In the genomic region with DNA sequence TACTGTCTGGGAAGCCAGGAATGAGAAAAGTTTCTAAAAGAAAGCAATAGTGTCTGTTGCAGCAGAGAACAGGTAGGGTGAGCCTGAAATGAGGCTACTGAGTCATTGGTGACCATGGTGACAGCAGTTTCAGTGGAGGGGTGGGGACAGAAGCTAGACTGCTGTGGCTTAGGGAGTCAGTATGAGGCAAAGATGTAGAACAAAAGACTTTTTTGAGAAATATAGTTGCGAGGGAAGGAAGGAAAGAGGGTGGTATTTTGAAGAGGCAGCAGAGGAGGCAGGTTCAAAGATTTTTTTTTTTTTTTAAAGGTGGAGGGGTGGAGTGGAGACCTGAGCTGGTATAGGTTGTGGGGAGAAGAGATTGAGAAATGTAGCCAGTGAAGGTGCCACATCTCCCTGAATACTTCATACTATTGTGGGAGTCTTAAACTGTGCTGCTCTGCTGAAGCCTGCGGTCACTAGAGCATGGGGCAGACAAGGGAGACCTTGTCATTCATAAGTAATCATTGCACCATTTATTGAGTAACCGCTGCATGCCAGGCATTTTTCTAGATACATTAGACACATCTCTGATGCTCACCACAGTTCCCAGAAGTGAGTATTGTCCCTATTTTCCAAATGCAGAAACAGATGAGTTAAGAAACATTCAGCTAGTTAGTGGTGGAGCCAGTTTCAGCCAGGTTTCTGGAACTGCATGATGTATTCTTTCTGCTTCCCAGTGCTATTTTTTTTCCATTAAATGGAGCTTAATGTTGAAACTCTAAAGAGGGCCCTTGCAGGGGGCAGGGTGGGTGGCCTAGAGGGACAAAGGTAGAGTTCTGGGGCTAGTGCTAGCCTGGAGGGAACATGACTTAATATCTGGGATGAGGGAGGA, we compare ENCODE assay signal across 8 cellular contexts. TPM values are rescaled to one million over a fixed set of nuclear protein-coding genes. Genes with fewer than 3 reads are reported as not detected.
DNase-seq lines count a peak whose midpoint lies in the region; ATAC-seq and TF ChIP-seq lines count a peak whose summit lies in the region.

No MANE protein-coding gene starts in this region.

- H3K4me3 Mint-ChIP-seq in activated CD8-positive, alpha-beta T cell treated with anti-CD3 and anti-CD28 coated beads, Interleukin-2, amount 10 ng/mL, durations not matched to agents 7 days and 5 days: no peak overlapping the region

- POLR2A ChIA-PET in activated CD8-positive, alpha-beta T cell treated with anti-CD3 and anti-CD28 coated beads, Interleukin-2, amount 10 ng/mL, durations not matched to agents 7 days and 5 days (lab: Charles Lee): interaction anchor here (0.7 to 2.0 kb wide), 3 partner anchors 42 to 1021 kb away, joined by 3 to 7 read pairs (median 4); a partner anchor contains a TSS

- peaks cover 5 to 8% of the 10 kb centered on the region in 2 donors for H3K4me1 ChIP-seq in esophagus (ENCODE audit: control insufficient read depth in 2 of 2, insufficient read depth in 2 of 2, low read length in 1 of 2)

- ATAC-seq in GM21390 (IDR thresholded peaks at IDR 0.05; ENCODE audit: unreplicated experiment): peak; percentile 92
- peak; percentile 96 for ATAC-seq in activated CD8-positive, alpha-beta T cell treated with anti-CD3 and anti-CD28 coated beads, Interleukin-2, amount 10 ng/mL, durations not matched to agents 7 days and 5 days

- peak; percentile 98 for DNase-seq in AG10803 (ENCODE audit: low read depth)
- DNase-seq in HuH-7.5 (ENCODE audit: low spot score): peak; percentile 52
- peak; percentile 79 for DNase-seq in activated CD8-positive, alpha-beta T cell treated with anti-CD3 and anti-CD28 coated beads, Interleukin-2, amount 10 ng/mL, durations not matched to agents 7 days and 5 days
- peak; percentile 59 for DNase-seq in skeletal muscle cell (ENCODE audit: low read depth)
- DNase-seq in globus pallidus (ENCODE audit: low spot score): no peak
- DNase-seq in NCI-H187 treated with DMSO at 0.1 percent for 48 hours (lab: John Stamatoyannopoulos, UW): no peak

- H3K27me3 ChIP-seq in esophagus (ENCODE audit: control insufficient read depth in 1 of 2, insufficient read depth in 2 of 2, low read length in 2 of 2): no peaks in the 10 kb centered on the region

- CTCF ChIA-PET in activated CD8-positive, alpha-beta T cell treated with anti-CD3 and anti-CD28 coated beads, Interleukin-2, amount 10 ng/mL, durations not matched to agents 7 days and 5 days (lab: Charles Lee): interaction anchor here (0.7 to 3.0 kb wide), 9 partner anchors 9 to 174 kb away, joined by 3 to 27 read pairs (median 4); a partner anchor contains a TSS

- no peaks in the 10 kb centered on the region for H3K36me3 ChIP-seq in esophagus (ENCODE audit: control insufficient read depth in 2 of 2, insufficient read depth in 2 of 2, low read length in 1 of 2)

- peaks cover 70% of the 10 kb centered on the region for H3K4me1 Mint-ChIP-seq in activated CD8-positive, alpha-beta T cell treated with anti-CD3 and anti-CD28 coated beads, Interleukin-2, amount 10 ng/mL, durations not matched to agents 7 days and 5 days (ENCODE audit: low read depth)

- no peaks in the 10 kb centered on the region for H3K9me3 ChIP-seq in esophagus (ENCODE audit: control insufficient read depth in 2 of 2, insufficient read depth in 1 of 2, low read depth in 1 of 2, low read length in 1 of 2)

- peak overlapping the region; percentile 66 for H3K27ac Mint-ChIP-seq in activated CD8-positive, alpha-beta T cell treated with anti-CD3 and anti-CD28 coated beads, Interleukin-2, amount 10 ng/mL, durations not matched to agents 7 days and 5 days

- H3K27me3 Mint-ChIP-seq in activated CD8-positive, alpha-beta T cell treated with anti-CD3 and anti-CD28 coated beads, Interleukin-2, amount 10 ng/mL, durations not matched to agents 7 days and 5 days (ENCODE audit: low read depth): no peaks in the 10 kb centered on the region

- no peaks in the 10 kb centered on the region for H3K9me3 Mint-ChIP-seq in activated CD8-positive, alpha-beta T cell treated with anti-CD3 and anti-CD28 coated beads, Interleukin-2, amount 10 ng/mL, durations not matched to agents 7 days and 5 days (ENCODE audit: insufficient read depth)

- peaks cover 3% of the 10 kb centered on the region for H3K36me3 Mint-ChIP-seq in activated CD8-positive, alpha-beta T cell treated with anti-CD3 and anti-CD28 coated beads, Interleukin-2, amount 10 ng/mL, durations not matched to agents 7 days and 5 days (ENCODE audit: low read depth)

- H3K4me3 ChIP-seq in AG10803 (ENCODE audit: low read length) (peak overlapping the region; percentile 21; the same call in 1 of the 2 replicates), esophagus (ENCODE audit: low read depth in 1 of 2, low read length in 2 of 2) (no peak overlapping the region), skeletal muscle cell (ENCODE audit: low read depth, low read length) (no peak overlapping the region)

- 64 to 71% methylated on average over 3 of the region's 3 CpGs for WGBS in esophagus, 2 donors

- TF ChIP-seq CTCF in AG10803 (conservative IDR thresholded peaks at IDR 0.05; ENCODE audit: low read length): no peak

- peak overlapping the region; percentile 75 to 91 for H3K27ac ChIP-seq in esophagus (ENCODE audit: low read depth in 2 of 2, low read length in 1 of 2)

RNA-seq across cellular contexts. Expression of a gene that starts 49.9 kb away (rescaled TPM):
- 100 to 1,000 TPM in 1 of 2 experiments, 10 to 100 TPM in 1; 97.3 to 104 TPM for total RNA-seq in activated CD8-positive, alpha-beta T cell treated with anti-CD3 and anti-CD28 coated beads, Interleukin-2, amount 10 ng/mL, durations not matched to agents 7 days and 5 days
- polyA plus RNA-seq in esophagus: 10 to 100 TPM; 29.5 to 42.7 TPM

Comparison
In these comparisons a context has a peak if more than half of its experiments do, and no peak if none do; other contexts are left out.
1. DNase-seq: peak in AG10803 (single experiment), HuH-7.5 (single experiment), activated CD8-positive, alpha-beta T cell treated with anti-CD3 and anti-CD28 coated beads, Interleukin-2, amount 10 ng/mL, durations not matched to agents 7 days and 5 days (single experiment) and skeletal muscle cell (single experiment); none in globus pallidus (single experiment) and NCI-H187 treated with DMSO at 0.1 percent for 48 hours (single experiment).